ENCODE assay signal across 8 cellular contexts in the genomic region with DNA sequence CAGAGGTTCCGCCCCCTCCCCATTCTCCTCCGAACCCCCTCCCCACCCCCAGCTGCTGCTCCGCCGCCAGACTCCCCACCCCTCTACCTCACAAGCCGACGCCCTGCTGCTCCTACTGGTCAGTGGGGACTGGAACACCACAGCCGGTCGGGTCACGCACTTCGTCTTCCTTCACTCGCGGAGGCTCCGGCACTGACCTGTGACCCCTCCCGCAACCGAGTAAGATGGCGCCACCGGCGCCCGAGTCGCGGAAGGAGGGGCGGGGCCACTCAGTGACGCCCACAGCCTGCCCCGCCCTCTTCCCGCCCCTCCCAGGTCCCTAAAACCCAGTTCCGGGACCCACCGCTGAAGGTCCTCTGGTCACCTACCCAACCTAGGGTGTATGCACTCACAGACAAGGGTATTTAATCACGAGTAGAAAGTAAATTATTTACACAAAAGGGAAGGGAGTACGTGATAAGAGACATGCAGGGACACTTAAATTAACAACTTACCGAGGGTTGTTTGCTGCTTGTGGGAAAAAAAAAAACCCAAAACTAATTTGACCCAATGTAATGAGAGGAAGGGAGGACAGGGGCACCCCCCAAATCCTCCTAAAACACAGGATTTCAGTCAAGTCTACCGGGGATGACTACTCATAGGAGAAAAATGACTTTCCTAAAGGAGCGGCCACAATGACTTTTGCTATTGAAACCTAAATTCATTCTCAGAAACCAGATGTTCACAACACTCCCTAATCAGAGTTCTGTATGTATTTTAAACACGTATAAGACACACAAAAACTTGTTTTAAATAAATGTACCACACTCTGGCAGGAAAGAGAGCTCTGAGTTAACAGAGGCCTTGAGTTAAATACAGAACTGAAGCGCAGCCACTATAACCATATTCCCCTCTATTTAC. TPM values are rescaled to one million over a fixed set of nuclear protein-coding genes. Genes with fewer than 3 reads are reported as not detected.
DNase-seq lines count a peak whose midpoint lies in the region; ATAC-seq, FAIRE-seq and TF ChIP-seq lines count a peak whose summit lies in the region.

A gene with protein sequence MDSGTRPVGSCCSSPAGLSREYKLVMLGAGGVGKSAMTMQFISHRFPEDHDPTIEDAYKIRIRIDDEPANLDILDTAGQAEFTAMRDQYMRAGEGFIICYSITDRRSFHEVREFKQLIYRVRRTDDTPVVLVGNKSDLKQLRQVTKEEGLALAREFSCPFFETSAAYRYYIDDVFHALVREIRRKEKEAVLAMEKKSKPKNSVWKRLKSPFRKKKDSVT (minus strand): TSS at position 194 of the 900 bp plus-strand sequence. CDS start 588 bp downstream, outside the sequence.

- peak within 1 kb of the TSS; percentile 92 for H3K27ac Mint-ChIP-seq in activated naive CD4-positive, alpha-beta T cell treated with anti-CD3 and anti-CD28 coated beads, Interleukin-2, amount 10 ng/mL, durations not matched to agents 7 days and 5 days

- peak within 1 kb of the TSS; percentile 92 to 94 for H3K4me3 ChIP-seq in neutrophil (ENCODE audit: low read depth in 1 of 2, low read length in 1 of 2)

- H3K27me3 ChIP-seq in neutrophil, result no peaks in the 10 kb centered on the region

- H3K9me3 Mint-ChIP-seq in activated naive CD4-positive, alpha-beta T cell treated with anti-CD3 and anti-CD28 coated beads, Interleukin-2, amount 10 ng/mL, durations not matched to agents 7 days and 5 days, result no peaks in the 10 kb centered on the region

- peaks cover 75% of the 10 kb centered on the region for H3K36me3 ChIP-seq in neutrophil

- TF ChIP-seq CTCF in neutrophil (IDR thresholded peaks at IDR 0.05), result peak; percentile 81

- CTCF ChIA-PET in activated naive CD4-positive, alpha-beta T cell treated with anti-CD3 and anti-CD28 coated beads, Interleukin-2, amount 10 ng/mL, durations not matched to agents 7 days and 5 days (lab: Charles Lee), result interaction anchor here (2.0 kb wide), 1 partner anchor 79 kb away, joined by 5 read pairs; no protein-coding TSS in a partner anchor

- peak; percentile 93 for ATAC-seq in SK-N-SH treated with all-trans-retinoic acid at 6 μM for 48 hours

- in situ Hi-C loops in G401 (cut with HindIII; ENCODE audit: low sequenced_read_pairs), result no loop called here

- H3K36me3 Mint-ChIP-seq in activated naive CD4-positive, alpha-beta T cell treated with anti-CD3 and anti-CD28 coated beads, Interleukin-2, amount 10 ng/mL, durations not matched to agents 7 days and 5 days, result peaks cover 54% of the 10 kb centered on the region

- peaks cover 22 to 27% of the 10 kb centered on the region in 2 experiments for H3K4me1 ChIP-seq in neutrophil (ENCODE audit: control insufficient read depth in 1 of 2, insufficient read depth in 1 of 2, low read depth in 1 of 2, low read length in 1 of 2)

- peak; percentile 81; the same call in 1 of the 2 replicates for TF ChIP-seq POLR2A in H54 (IDR thresholded peaks at IDR 0.05; ENCODE audit: low read depth, low read length)

- no peaks in the 10 kb centered on the region for H3K9me3 ChIP-seq in neutrophil

- DNase-seq in G401 (ENCODE audit: low spot score) (peak; percentile 79), H54 (ENCODE audit: insufficient read length, low spot score) (peak; percentile 80), M059J (ENCODE audit: low read depth) (peak; percentile 83), germinal center (ENCODE audit: low spot score) (peak; percentile 91), substantia nigra (lab: John Stamatoyannopoulos, UW) (peak in 48 of 49 donors; percentile 32 to 93 (median 76))
- peak; percentile 91 for DNase-seq in activated naive CD4-positive, alpha-beta T cell treated with anti-CD3 and anti-CD28 coated beads, Interleukin-2, amount 10 ng/mL, durations not matched to agents 7 days and 5 days

- peak within 1 kb of the TSS; percentile 93 for H3K4me3 Mint-ChIP-seq in activated naive CD4-positive, alpha-beta T cell treated with anti-CD3 and anti-CD28 coated beads, Interleukin-2, amount 10 ng/mL, durations not matched to agents 7 days and 5 days

- no peak for FAIRE-seq in H54 (lab: Jason Lieb, UNC)

- peak within 1 kb of the TSS; percentile 97 for H3K27ac ChIP-seq in neutrophil
- peak within 1 kb of the TSS; percentile 81 for H3K27ac ChIP-seq in substantia nigra (ENCODE audit: low read depth, low read length, poor library complexity, severe bottlenecking)

- peaks cover 34% of the 10 kb centered on the region for H3K4me1 Mint-ChIP-seq in activated naive CD4-positive, alpha-beta T cell treated with anti-CD3 and anti-CD28 coated beads, Interleukin-2, amount 10 ng/mL, durations not matched to agents 7 days and 5 days

- H3K27me3 Mint-ChIP-seq in activated naive CD4-positive, alpha-beta T cell treated with anti-CD3 and anti-CD28 coated beads, Interleukin-2, amount 10 ng/mL, durations not matched to agents 7 days and 5 days, result no peaks in the 10 kb centered on the region

TF ChIP-seq in SK-N-SH treated with all-trans-retinoic acid at 6 μM for 48 hours, 23 proteins besides CTCF, POLR2A, EP300 and RAD21:
- TF ChIP-seq, protein P1, sequence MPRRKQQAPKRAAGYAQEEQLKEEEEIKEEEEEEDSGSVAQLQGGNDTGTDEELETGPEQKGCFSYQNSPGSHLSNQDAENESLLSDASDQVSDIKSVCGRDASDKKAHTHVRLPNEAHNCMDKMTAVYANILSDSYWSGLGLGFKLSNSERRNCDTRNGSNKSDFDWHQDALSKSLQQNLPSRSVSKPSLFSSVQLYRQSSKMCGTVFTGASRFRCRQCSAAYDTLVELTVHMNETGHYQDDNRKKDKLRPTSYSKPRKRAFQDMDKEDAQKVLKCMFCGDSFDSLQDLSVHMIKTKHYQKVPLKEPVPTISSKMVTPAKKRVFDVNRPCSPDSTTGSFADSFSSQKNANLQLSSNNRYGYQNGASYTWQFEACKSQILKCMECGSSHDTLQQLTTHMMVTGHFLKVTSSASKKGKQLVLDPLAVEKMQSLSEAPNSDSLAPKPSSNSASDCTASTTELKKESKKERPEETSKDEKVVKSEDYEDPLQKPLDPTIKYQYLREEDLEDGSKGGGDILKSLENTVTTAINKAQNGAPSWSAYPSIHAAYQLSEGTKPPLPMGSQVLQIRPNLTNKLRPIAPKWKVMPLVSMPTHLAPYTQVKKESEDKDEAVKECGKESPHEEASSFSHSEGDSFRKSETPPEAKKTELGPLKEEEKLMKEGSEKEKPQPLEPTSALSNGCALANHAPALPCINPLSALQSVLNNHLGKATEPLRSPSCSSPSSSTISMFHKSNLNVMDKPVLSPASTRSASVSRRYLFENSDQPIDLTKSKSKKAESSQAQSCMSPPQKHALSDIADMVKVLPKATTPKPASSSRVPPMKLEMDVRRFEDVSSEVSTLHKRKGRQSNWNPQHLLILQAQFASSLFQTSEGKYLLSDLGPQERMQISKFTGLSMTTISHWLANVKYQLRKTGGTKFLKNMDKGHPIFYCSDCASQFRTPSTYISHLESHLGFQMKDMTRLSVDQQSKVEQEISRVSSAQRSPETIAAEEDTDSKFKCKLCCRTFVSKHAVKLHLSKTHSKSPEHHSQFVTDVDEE (CRISPR knock-in tag; IDR thresholded peaks at IDR 0.05), result no peak
- TF ChIP-seq ZFP30 (CRISPR knock-in tag; IDR thresholded peaks at IDR 0.05) (no peak), ZNF565 (CRISPR knock-in tag; conservative IDR thresholded peaks at IDR 0.05; ENCODE audit: low read depth) (no peak), RARB (CRISPR knock-in tag; IDR thresholded peaks at IDR 0.05) (no peak), GLIS3 (CRISPR knock-in tag; IDR thresholded peaks at IDR 0.05) (0 out of 2 replicates have a peak, but pooled peaks have one; percentile 5), OSR1 (CRISPR knock-in tag; IDR thresholded peaks at IDR 0.05) (no peak), ZC3H10 (CRISPR knock-in tag; IDR thresholded peaks at IDR 0.05) (peak; percentile 67; the same call in 1 of the 2 replicates), ESRRG (CRISPR knock-in tag; IDR thresholded peaks at IDR 0.05) (no peak), SNAI2 (CRISPR knock-in tag; IDR thresholded peaks at IDR 0.05) (no peak), TOX (CRISPR knock-in tag; IDR thresholded peaks at IDR 0.05; ENCODE audit: borderline replicate concordance) (0 out of 2 replicates have a peak, but pooled peaks have one; percentile 20), ARNTL (CRISPR knock-in tag; IDR thresholded peaks at IDR 0.05; ENCODE audit: borderline replicate concordance, low read depth) (no peak), PPARA (CRISPR knock-in tag; IDR thresholded peaks at IDR 0.05; ENCODE audit: borderline replicate concordance) (no peak)
- TF ChIP-seq, protein P2, sequence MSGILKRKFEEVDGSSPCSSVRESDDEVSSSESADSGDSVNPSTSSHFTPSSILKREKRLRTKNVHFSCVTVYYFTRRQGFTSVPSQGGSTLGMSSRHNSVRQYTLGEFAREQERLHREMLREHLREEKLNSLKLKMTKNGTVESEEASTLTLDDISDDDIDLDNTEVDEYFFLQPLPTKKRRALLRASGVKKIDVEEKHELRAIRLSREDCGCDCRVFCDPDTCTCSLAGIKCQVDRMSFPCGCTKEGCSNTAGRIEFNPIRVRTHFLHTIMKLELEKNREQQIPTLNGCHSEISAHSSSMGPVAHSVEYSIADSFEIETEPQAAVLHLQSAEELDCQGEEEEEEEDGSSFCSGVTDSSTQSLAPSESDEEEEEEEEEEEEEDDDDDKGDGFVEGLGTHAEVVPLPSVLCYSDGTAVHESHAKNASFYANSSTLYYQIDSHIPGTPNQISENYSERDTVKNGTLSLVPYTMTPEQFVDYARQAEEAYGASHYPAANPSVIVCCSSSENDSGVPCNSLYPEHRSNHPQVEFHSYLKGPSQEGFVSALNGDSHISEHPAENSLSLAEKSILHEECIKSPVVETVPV (CRISPR knock-in tag; IDR thresholded peaks at IDR 0.05), result no peak
- TF ChIP-seq, protein P3, sequence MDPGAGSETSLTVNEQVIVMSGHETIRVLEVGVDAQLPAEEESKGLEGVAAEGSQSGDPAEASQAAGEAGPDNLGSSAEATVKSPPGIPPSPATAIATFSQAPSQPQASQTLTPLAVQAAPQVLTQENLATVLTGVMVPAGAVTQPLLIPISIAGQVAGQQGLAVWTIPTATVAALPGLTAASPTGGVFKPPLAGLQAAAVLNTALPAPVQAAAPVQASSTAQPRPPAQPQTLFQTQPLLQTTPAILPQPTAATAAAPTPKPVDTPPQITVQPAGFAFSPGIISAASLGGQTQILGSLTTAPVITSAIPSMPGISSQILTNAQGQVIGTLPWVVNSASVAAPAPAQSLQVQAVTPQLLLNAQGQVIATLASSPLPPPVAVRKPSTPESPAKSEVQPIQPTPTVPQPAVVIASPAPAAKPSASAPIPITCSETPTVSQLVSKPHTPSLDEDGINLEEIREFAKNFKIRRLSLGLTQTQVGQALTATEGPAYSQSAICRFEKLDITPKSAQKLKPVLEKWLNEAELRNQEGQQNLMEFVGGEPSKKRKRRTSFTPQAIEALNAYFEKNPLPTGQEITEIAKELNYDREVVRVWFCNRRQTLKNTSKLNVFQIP (CRISPR knock-in tag; IDR thresholded peaks at IDR 0.05; ENCODE audit: borderline replicate concordance, low read depth), result no peak; the same call in 1 of the 2 replicates

RNA-seq across cellular contexts. Expression of the gene that starts here (rescaled TPM):
- total RNA-seq in G401 (2014; rRNA removed; shearing (Covaris generic)), result 22.6 and 43.9 TPM in 2 replicates
- total RNA-seq in M059J (2014; rRNA removed; shearing (Covaris generic)), result 53.9 and 64.3 TPM in 2 replicates

Comparison
In these comparisons a context has a peak if more than half of its experiments do, and no peak if none do; other contexts are left out.
1. Peak in every context shown above with its lines: DNase-seq, ATAC-seq, H3K4me3 ChIP-seq and H3K27ac ChIP-seq.